In genomic region chr18:29586210-29586609, GRCh38 we compare ENCODE assay signal across 20 cellular contexts.
DNase-seq lines count a peak whose midpoint lies in the region; ATAC-seq, FAIRE-seq and TF ChIP-seq lines count a peak whose summit lies in the region.
"Had no signal": no experiment of that assay in that cellular context is flagged by ENCODE, and none has a peak within 500 bp of the region (broad histone marks: within the 10 kb centered on the region; RNA-seq: fewer than 3 reads in every experiment).

No MANE protein-coding gene starts in this region.

- H3K9ac ChIP-seq in H1 (replicated peaks in 1 of 4; ENCODE audit: extremely low read depth in 1 of 4, low read depth in 3 of 4, low read length in 3 of 4) (no peak overlapping the region), neural progenitor cell (no peak overlapping the region)
- H3K9ac ChIP-seq: BLaER1, GM23248, KMS-11 had no signal

- no peak overlapping the region for H2BK5ac ChIP-seq in H1 (ENCODE audit: low read depth, low read length)

- H3K36me3 ChIP-seq in H1 (ENCODE audit: control insufficient read depth in 2 of 4, insufficient read depth in 4 of 4, low read length in 3 of 4) (no peaks in the 10 kb centered on the region; a peak in 1 of 8 replicates), neural progenitor cell (no peaks in the 10 kb centered on the region)
- H3K36me3 ChIP-seq: BLaER1 had no signal

- H3K56ac ChIP-seq in H1 (replicated peaks; ENCODE audit: insufficient read length, low read depth, low read length): no peak overlapping the region

- no peak overlapping the region for H2BK120ac ChIP-seq in H1 (replicated peaks; ENCODE audit: low read depth, low read length)

- DNase-seq in ELF-1 (ENCODE audit: low read depth, low spot score): peak; percentile 14
- DNase-seq in H1 (ENCODE audit: low read depth in 1 of 2, low spot score in 2 of 2): peak in 1 of 2 experiments; percentile 1
- peak; percentile 41 for DNase-seq in iPS DF 4.7 (ENCODE audit: extremely low read depth, low spot score)
- DNase-seq in neural progenitor cell (ENCODE audit: low spot score): peak; percentile 15
- no peak for DNase-seq in activated CD4-positive, alpha-beta T cell treated with anti-CD3 and anti-CD28 coated beads, Interleukin-2, amount 50 U/mL, for 1 hour
- no peak for DNase-seq in stimulated activated CD4-positive, alpha-beta T cell treated with anti-CD3 and anti-CD28 coated beads, Interleukin-4, amount 100 ng/mL, for 24 hours
- DNase-seq: AML-193; CD4-positive, alpha-beta memory T cell; DMS153; DMS79; GF-D8; GM23248; H7 had no signal

- H2AFZ ChIP-seq in H1 (ENCODE audit: low read length) (no peak overlapping the region), neural progenitor cell (replicated peaks) (no peak overlapping the region)
- H2AFZ ChIP-seq: GM23248 had no signal

- no peak for TF ChIP-seq EP300 in H1 (IDR thresholded peaks at IDR 0.05; ENCODE audit: borderline replicate concordance in 1 of 2, low read depth in 2 of 2, low read length in 2 of 2)

- no peak overlapping the region for H4K91ac ChIP-seq in H1 (replicated peaks; ENCODE audit: insufficient read length, low read length)

- no peak overlapping the region for H4K5ac ChIP-seq in H1 (ENCODE audit: insufficient read length, low read depth, low read length)

- H4K8ac ChIP-seq in H1 (ENCODE audit: extremely low read depth, insufficient read depth, low read length): no peak overlapping the region

- no peaks in the 10 kb centered on the region for H3K23me2 ChIP-seq in H1 (ENCODE audit: low read depth, low read length)

- H3K27ac ChIP-seq in H1 (ENCODE audit: low read depth, low read length): no peak overlapping the region
- H3K27ac ChIP-seq in neural progenitor cell: no peak overlapping the region
- H3K27ac ChIP-seq: 22Rv1, A549, BLaER1, GM23248, HL-60, KMS-11 had no signal

- H3K9me3 ChIP-seq in H1 (ENCODE audit: insufficient read depth in 2 of 2, low read depth in 1 of 2, low read length in 1 of 2) (no peaks in the 10 kb centered on the region; a peak in 1 of 4 replicates), neural progenitor cell (ENCODE audit: low read depth) (no peaks in the 10 kb centered on the region)
- H3K9me3 ChIP-seq: A549, BLaER1 had no signal

- no peak overlapping the region for H3K27ac Mint-ChIP-seq in neural progenitor cell
- H3K27ac Mint-ChIP-seq: CD14-positive monocyte; CD4-positive, alpha-beta memory T cell had no signal

- no peak overlapping the region for H2BK12ac ChIP-seq in H1 (ENCODE audit: low read depth, low read length)

- TF ChIP-seq RAD21 in H1 (IDR thresholded peaks at IDR 0.05 in 1 of 2, conservative IDR thresholded peaks at IDR 0.05 in 1 of 2; ENCODE audit: low read depth in 2 of 2, low read length in 2 of 2): no peak

- H3K4me1 Mint-ChIP-seq in neural progenitor cell: no peaks in the 10 kb centered on the region
- H3K4me1 Mint-ChIP-seq: CD14-positive monocyte; CD4-positive, alpha-beta memory T cell had no signal

- H4K20me1 ChIP-seq in H1 (replicated peaks in 1 of 2; ENCODE audit: control insufficient read depth in 1 of 2, insufficient read depth in 2 of 2, low read length in 2 of 2) (no peaks in the 10 kb centered on the region), neural progenitor cell (ENCODE audit: low read depth) (no peaks in the 10 kb centered on the region)
- H4K20me1 ChIP-seq: BLaER1 had no signal

- POLR2A ChIA-PET in H1 (lab: Charles Lee; ENCODE audit: partially characterized antibody): no interaction called here

- H2BK20ac ChIP-seq in H1 (ENCODE audit: low read length): no peak overlapping the region

- no peak overlapping the region for H2BK15ac ChIP-seq in H1 (ENCODE audit: low read length)

- no peaks in the 10 kb centered on the region for H3K27me3 Mint-ChIP-seq in neural progenitor cell (ENCODE audit: insufficient read depth, low read depth)
- H3K27me3 Mint-ChIP-seq: CD4-positive, alpha-beta memory T cell had no signal

- H3K4me2 ChIP-seq in H1 (ENCODE audit: insufficient read depth in 1 of 2, low read depth in 2 of 2, low read length in 2 of 2) (no peak overlapping the region), neural progenitor cell (no peak overlapping the region)
- H3K4me2 ChIP-seq: A549, BLaER1, KMS-11 had no signal

- no peak for FAIRE-seq in H1 (lab: Jason Lieb, UNC)
- FAIRE-seq: A549 had no signal

- no peak for TF ChIP-seq POLR2A in H1 (IDR thresholded peaks at IDR 0.05; ENCODE audit: control extremely low read depth in 1 of 2, low read depth in 2 of 2, low read length in 2 of 2)

- CTCF ChIA-PET in H1 (lab: Charles Lee; ENCODE audit: partially characterized antibody): no interaction called here

- TF ChIP-seq CTCF in H1 (IDR thresholded peaks at IDR 0.05; ENCODE audit: control extremely low read depth in 1 of 3, insufficient read depth in 1 of 3, low read depth in 1 of 3, low read length in 3 of 3): no peak
- TF ChIP-seq CTCF in neural progenitor cell (IDR thresholded peaks at IDR 0.05): no peak

- no peaks in the 10 kb centered on the region for H3K4me1 ChIP-seq in H1 (replicated peaks in 1 of 4; ENCODE audit: control insufficient read depth in 3 of 4, insufficient read depth in 4 of 4, low read length in 3 of 4)
- no peaks in the 10 kb centered on the region for H3K4me1 ChIP-seq in neural progenitor cell
- H3K4me1 ChIP-seq: A549, BLaER1 had no signal

- no peak overlapping the region for H3K4me3 Mint-ChIP-seq in neural progenitor cell
- H3K4me3 Mint-ChIP-seq: CD14-positive monocyte; CD4-positive, alpha-beta memory T cell had no signal

- H3K79me1 ChIP-seq in H1 (ENCODE audit: low read depth, low read length): no peaks in the 10 kb centered on the region

- no peaks in the 10 kb centered on the region for H3F3A ChIP-seq in neural progenitor cell (ENCODE audit: low read depth)

- no peaks in the 10 kb centered on the region for H3K36me3 Mint-ChIP-seq in neural progenitor cell
- H3K36me3 Mint-ChIP-seq: CD14-positive monocyte; CD4-positive, alpha-beta memory T cell had no signal

- H3K4me3 ChIP-seq in H1 (ENCODE audit: extremely low read depth in 1 of 4, insufficient read depth in 2 of 4, low read depth in 3 of 4, low read length in 4 of 4): no peak overlapping the region
- no peak overlapping the region for H3K4me3 ChIP-seq in neural progenitor cell
- H3K4me3 ChIP-seq: A549, BLaER1, GM23248 had no signal

- H3K27me3 ChIP-seq in H1 (replicated peaks in 1 of 4; ENCODE audit: control insufficient read depth in 3 of 4, extremely low read depth in 1 of 4, insufficient read depth in 3 of 4, low read length in 3 of 4): no peaks in the 10 kb centered on the region
- no peaks in the 10 kb centered on the region for H3K27me3 ChIP-seq in neural progenitor cell
- H3K27me3 ChIP-seq: BLaER1 had no signal

- WGBS in H1 (ENCODE audit: extremely low coverage in 1 of 2, insufficient coverage in 1 of 2, insufficient read length in 1 of 2, insufficient replicate concordance in 2 of 2, low coverage in 1 of 2, low lambda C conversion rate in 2 of 2, missing lambda C conversion rate in 1 of 2), 2 experiments: 98% methylated on average over 3 of the region's 3 CpGs; no CpG with 5 or more reads in 1 of the 2 experiments

- no peak overlapping the region for H3K23ac ChIP-seq in H1 (ENCODE audit: insufficient read length)

- H3K79me2 ChIP-seq in H1 (ENCODE audit: control insufficient read depth in 1 of 2, insufficient read depth in 2 of 2, low read length in 2 of 2) (no peaks in the 10 kb centered on the region), neural progenitor cell (ENCODE audit: low read depth) (no peaks in the 10 kb centered on the region)

- no peak overlapping the region for H3K14ac ChIP-seq in H1 (ENCODE audit: insufficient read length)

- H3K18ac ChIP-seq in H1 (ENCODE audit: extremely low read depth, low read length): no peak overlapping the region

- H3K4ac ChIP-seq in H1 (replicated peaks; ENCODE audit: insufficient read length, low read depth, low read length): no peak overlapping the region

- no peaks in the 10 kb centered on the region for H3K9me3 Mint-ChIP-seq in neural progenitor cell

- ATAC-seq in HG02798 (IDR thresholded peaks at IDR 0.05; ENCODE audit: poor library complexity, unreplicated experiment): no peak
- ATAC-seq: A549 had no signal

- H2AK5ac ChIP-seq in H1 (ENCODE audit: low read depth, low read length): no peak overlapping the region

TF ChIP-seq in H1, 55 proteins besides CTCF, POLR2A, EP300 and RAD21:
- TF ChIP-seq TEAD4 (IDR thresholded peaks at IDR 0.05; ENCODE audit: low read depth, low read length) (peak; percentile 64), SP4 (IDR thresholded peaks at IDR 0.05; ENCODE audit: low read length) (no peak)

Comparison
In these comparisons a context has a peak if more than half of its experiments do, and no peak if none do; other contexts are left out.
1. DNase-seq: peak in ELF-1 (single experiment), iPS DF 4.7 (single experiment) and neural progenitor cell (single experiment); none in activated CD4-positive, alpha-beta T cell treated with anti-CD3 and anti-CD28 coated beads, Interleukin-2, amount 50 U/mL, for 1 hour (single experiment) and stimulated activated CD4-positive, alpha-beta T cell treated with anti-CD3 and anti-CD28 coated beads, Interleukin-4, amount 100 ng/mL, for 24 hours (single experiment).